In the genomic region with DNA sequence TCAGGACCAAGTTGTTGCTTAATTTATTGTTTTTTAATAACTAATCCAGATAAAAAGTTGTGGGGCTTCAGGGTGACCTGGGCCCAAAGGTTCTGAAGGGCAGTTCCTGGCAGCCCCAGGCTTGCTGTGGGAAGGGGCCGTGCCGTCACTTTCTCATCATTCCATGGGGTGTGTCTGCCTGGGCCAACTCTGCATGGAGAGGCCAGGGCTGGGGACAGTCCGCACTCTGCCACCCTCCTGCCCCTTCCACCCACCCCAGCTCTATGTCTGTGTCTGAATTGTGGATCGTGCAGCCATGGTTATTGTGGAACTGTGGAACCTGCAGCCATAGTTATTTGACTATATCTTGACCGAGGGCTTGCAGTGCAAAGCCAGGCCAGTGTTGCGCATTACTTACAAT, we compare ENCODE assay signal across 15 cellular contexts. TPM values are rescaled to one million over a fixed set of nuclear protein-coding genes. Genes with fewer than 3 reads are reported as not detected.
DNase-seq lines count a peak whose midpoint lies in the region; ATAC-seq and TF ChIP-seq lines count a peak whose summit lies in the region.
"Had no signal": no experiment of that assay in that cellular context is flagged by ENCODE, and none has a peak within 500 bp of the region (broad histone marks: within the 10 kb centered on the region; RNA-seq: fewer than 3 reads in every experiment).

No MANE protein-coding gene starts in this region.

- H3K27ac Mint-ChIP-seq in activated T-cell treated with anti-CD3 and anti-CD28 coated beads, Interleukin-2, amount 50 U/mL, for 24 hours, result peak overlapping the region; percentile 94
- peak overlapping the region; percentile 95 to 99 for H3K27ac Mint-ChIP-seq in T-cell
- peak overlapping the region; percentile 83 for H3K27ac Mint-ChIP-seq in stimulated activated memory B cell treated with anti-CD40 and anti-IgM and Interleukin-4, amounts not matched to agents 10 μg/mL and 1 μg/mL and 100 μg/mL, for 72 hours
- H3K27ac Mint-ChIP-seq: progenitor cell of endocrine pancreas had no signal

- peaks cover 52% of the 10 kb centered on the region for H3K4me1 Mint-ChIP-seq in activated T-cell treated with anti-CD3 and anti-CD28 coated beads, Interleukin-2, amount 50 U/mL, for 24 hours (ENCODE audit: low read depth)
- peaks cover 54 to 61% (median 58%) of the 10 kb centered on the region in 3 donors for H3K4me1 Mint-ChIP-seq in T-cell
- H3K4me1 Mint-ChIP-seq in stimulated activated memory B cell treated with anti-CD40 and anti-IgM and Interleukin-4, amounts not matched to agents 10 μg/mL and 1 μg/mL and 100 μg/mL, for 72 hours, result peaks cover 59% of the 10 kb centered on the region

- POLR2A ChIA-PET in T-cell (lab: Charles Lee), result no interaction called here

- H3K27ac ChIP-seq in coronary artery, result no peak overlapping the region

- no peak for TF ChIP-seq CTCF in coronary artery (IDR thresholded peaks at IDR 0.05)

- H3K27me3 Mint-ChIP-seq in activated T-cell treated with anti-CD3 and anti-CD28 coated beads, Interleukin-2, amount 50 U/mL, for 24 hours, result no peaks in the 10 kb centered on the region
- no peaks in the 10 kb centered on the region for H3K27me3 Mint-ChIP-seq in T-cell
- H3K27me3 Mint-ChIP-seq in stimulated activated memory B cell treated with anti-CD40 and anti-IgM and Interleukin-4, amounts not matched to agents 10 μg/mL and 1 μg/mL and 100 μg/mL, for 72 hours, result no peaks in the 10 kb centered on the region
- H3K27me3 Mint-ChIP-seq: progenitor cell of endocrine pancreas had no signal

- H3K4me3 ChIP-seq in coronary artery, result no peak overlapping the region
- H3K4me3 ChIP-seq: upper lobe of left lung had no signal

- no peaks in the 10 kb centered on the region for H3K9me3 Mint-ChIP-seq in activated T-cell treated with anti-CD3 and anti-CD28 coated beads, Interleukin-2, amount 50 U/mL, for 24 hours
- no peaks in the 10 kb centered on the region for H3K9me3 Mint-ChIP-seq in T-cell
- no peaks in the 10 kb centered on the region for H3K9me3 Mint-ChIP-seq in stimulated activated memory B cell treated with anti-CD40 and anti-IgM and Interleukin-4, amounts not matched to agents 10 μg/mL and 1 μg/mL and 100 μg/mL, for 72 hours
- H3K9me3 Mint-ChIP-seq: mesothelial cell of epicardium had no signal

- no peak for ATAC-seq in T-cell (replicated peaks in 1 of 4)
- ATAC-seq in stimulated activated memory B cell treated with anti-CD40 and anti-IgM and Interleukin-4, amounts not matched to agents 10 μg/mL and 1 μg/mL and 100 μg/mL, for 72 hours, result no peak

- DNase-seq in activated T-cell treated with anti-CD3 and anti-CD28 coated beads, Interleukin-2, amount 50 U/mL, for 24 hours, result no peak
- no peak for DNase-seq in activated T-cell treated with anti-CD3 and anti-CD28 coated beads for 4 hours
- peak in 3 of 34 experiments; percentile 11 to 43 (median 29) for DNase-seq in T-cell
- peak; percentile 43 for DNase-seq in ecto neural progenitor cell (ENCODE audit: low spot score)
- no peak for DNase-seq in coronary artery (ENCODE audit: low spot score)
- no peak for DNase-seq in NCI-H2171 treated with DMSO at 0.1 percent for 48 hours (lab: John Stamatoyannopoulos, UW)
- DNase-seq in glomerular visceral epithelial cell (ENCODE audit: extremely low spot score), result no peak
- DNase-seq: aorta, cortex of kidney, NCI-H1105 treated with DMSO at 0.1 percent for 48 hours, NCI-H446 treated with DMSO at 0.1 percent for 48 hours had no signal

- peaks cover 68% of the 10 kb centered on the region for H3K36me3 Mint-ChIP-seq in activated T-cell treated with anti-CD3 and anti-CD28 coated beads, Interleukin-2, amount 50 U/mL, for 24 hours (ENCODE audit: low read depth)
- H3K36me3 Mint-ChIP-seq in T-cell, result peaks cover 40% of the 10 kb centered on the region
- peaks cover 53% of the 10 kb centered on the region for H3K36me3 Mint-ChIP-seq in stimulated activated memory B cell treated with anti-CD40 and anti-IgM and Interleukin-4, amounts not matched to agents 10 μg/mL and 1 μg/mL and 100 μg/mL, for 72 hours

- H3K4me3 Mint-ChIP-seq in activated T-cell treated with anti-CD3 and anti-CD28 coated beads, Interleukin-2, amount 50 U/mL, for 24 hours, result peak overlapping the region; percentile 85
- peak overlapping the region; percentile 95 to 98 (median 96) for H3K4me3 Mint-ChIP-seq in T-cell
- peak overlapping the region; percentile 90 for H3K4me3 Mint-ChIP-seq in stimulated activated memory B cell treated with anti-CD40 and anti-IgM and Interleukin-4, amounts not matched to agents 10 μg/mL and 1 μg/mL and 100 μg/mL, for 72 hours
- H3K4me3 Mint-ChIP-seq: mesothelial cell of epicardium had no signal

- CTCF ChIA-PET in T-cell (lab: Charles Lee), result interaction anchor here (6.2 to 6.6 kb wide), 2 partner anchors 14 to 15 kb away, joined by 66 to 70 read pairs; no protein-coding TSS in a partner anchor

RNA-seq across cellular contexts. Expression of a gene that starts 4.0 kb away (rescaled TPM):
- total RNA-seq in T-cell, result 100 to 1,000 TPM; 534 to 851 (median 767) TPM

RNA-seq across cellular contexts. Expression of a gene that starts 45.7 kb away (rescaled TPM):
- 10 to 100 TPM; 46.9 to 58.8 (median 48.6) TPM for total RNA-seq in T-cell
